ENCODE assay signal across 14 cellular contexts in the genomic region with DNA sequence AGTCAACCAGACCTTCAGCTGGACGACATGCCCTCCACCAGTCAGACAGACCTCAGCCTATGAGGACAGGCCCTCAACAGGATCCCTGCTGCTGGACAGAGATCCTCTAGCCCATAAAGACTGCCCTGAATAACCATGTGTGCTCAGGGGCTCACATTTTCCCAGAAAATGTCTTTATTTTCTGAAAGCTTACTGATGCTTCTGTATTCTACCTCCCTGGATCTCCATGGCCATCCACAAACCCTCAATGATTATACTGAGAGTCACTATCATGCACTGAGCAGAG. TPM values are rescaled to one million over a fixed set of nuclear protein-coding genes. Genes with fewer than 3 reads are reported as not detected.
DNase-seq lines count a peak whose midpoint lies in the region; ATAC-seq and TF ChIP-seq lines count a peak whose summit lies in the region.
"Had no signal": no experiment of that assay in that cellular context is flagged by ENCODE, and none has a peak within 500 bp of the region (broad histone marks: within the 10 kb centered on the region; RNA-seq: fewer than 3 reads in every experiment).

No MANE protein-coding gene starts in this region.

- H3K4me1 Mint-ChIP-seq in activated naive CD4-positive, alpha-beta T cell treated with anti-CD3 and anti-CD28 coated beads, Interleukin-2, amount 50 U/mL, for 24 hours = peaks cover 28% of the 10 kb centered on the region
- H3K4me1 Mint-ChIP-seq in HFFc6 (ENCODE audit: low read depth) = peaks cover 21% of the 10 kb centered on the region
- H3K4me1 Mint-ChIP-seq in chondrocyte (ENCODE audit: low read depth) = peaks cover 24% of the 10 kb centered on the region
- peaks cover 24% of the 10 kb centered on the region for H3K4me1 Mint-ChIP-seq in osteocyte (ENCODE audit: unreplicated experiment)
- peaks cover 27% of the 10 kb centered on the region for H3K4me1 Mint-ChIP-seq in stimulated activated memory B cell treated with anti-CD40 and anti-IgM and Interleukin-4, amounts not matched to agents 10 μg/mL and 1 μg/mL and 100 μg/mL, for 72 hours

- no peak for DNase-seq in activated naive CD4-positive, alpha-beta T cell treated with anti-CD3 and anti-CD28 coated beads, Interleukin-2, amount 50 U/mL, for 16 hours
- DNase-seq in HFFc6 (peak; percentile 20), chondrocyte (ENCODE audit: low spot score) (no peak), osteocyte (ENCODE audit: extremely low spot score, unreplicated experiment) (no peak), nucleus accumbens (lab: John Stamatoyannopoulos, UW) (no peak)
- DNase-seq: gastrocnemius medialis; lower lobe of right lung; NCI-H1436; PC-3; stimulated activated CD4-positive, alpha-beta T cell treated with anti-CD3 and anti-CD28 coated beads, Interleukin-4, amount 100 ng/mL, for 4 hours; WERI-Rb-1 had no signal

- H3K27ac Mint-ChIP-seq in activated naive CD4-positive, alpha-beta T cell treated with anti-CD3 and anti-CD28 coated beads, Interleukin-2, amount 50 U/mL, for 24 hours = no peak overlapping the region
- H3K27ac Mint-ChIP-seq in HFFc6 (no peak overlapping the region), chondrocyte (ENCODE audit: unreplicated experiment) (no peak overlapping the region), osteocyte (ENCODE audit: unreplicated experiment) (no peak overlapping the region)
- H3K27ac Mint-ChIP-seq in stimulated activated memory B cell treated with anti-CD40 and anti-IgM and Interleukin-4, amounts not matched to agents 10 μg/mL and 1 μg/mL and 100 μg/mL, for 72 hours = no peak overlapping the region

- TF ChIP-seq CTCF in HFFc6 (IDR thresholded peaks at IDR 0.05) (no peak), chondrocyte (IDR thresholded peaks at IDR 0.05) (no peak), osteocyte (IDR thresholded peaks at IDR 0.05) (no peak)

- no peak for ATAC-seq in stimulated activated memory B cell treated with anti-CD40 and anti-IgM and Interleukin-4, amounts not matched to agents 10 μg/mL and 1 μg/mL and 100 μg/mL, for 72 hours
- no peak for ATAC-seq in HG03095 (IDR thresholded peaks at IDR 0.05; ENCODE audit: unreplicated experiment)
- ATAC-seq: gastrocnemius medialis, lower lobe of right lung, PC-3 had no signal

- peaks cover 3% of the 10 kb centered on the region for H3K36me3 Mint-ChIP-seq in activated naive CD4-positive, alpha-beta T cell treated with anti-CD3 and anti-CD28 coated beads, Interleukin-2, amount 50 U/mL, for 24 hours
- H3K36me3 Mint-ChIP-seq in HFFc6 (ENCODE audit: low read depth) (no peaks in the 10 kb centered on the region), chondrocyte (ENCODE audit: low read depth) (no peaks in the 10 kb centered on the region), osteocyte (ENCODE audit: unreplicated experiment) (no peaks in the 10 kb centered on the region)
- peaks cover 6% of the 10 kb centered on the region for H3K36me3 Mint-ChIP-seq in stimulated activated memory B cell treated with anti-CD40 and anti-IgM and Interleukin-4, amounts not matched to agents 10 μg/mL and 1 μg/mL and 100 μg/mL, for 72 hours

- H3K27me3 Mint-ChIP-seq in activated naive CD4-positive, alpha-beta T cell treated with anti-CD3 and anti-CD28 coated beads, Interleukin-2, amount 50 U/mL, for 24 hours = no peaks in the 10 kb centered on the region
- no peaks in the 10 kb centered on the region; the same call in none of the 2 replicates for H3K27me3 Mint-ChIP-seq in HFFc6 (ENCODE audit: insufficient read depth)
- no peaks in the 10 kb centered on the region for H3K27me3 Mint-ChIP-seq in chondrocyte (ENCODE audit: low read depth)
- no peaks in the 10 kb centered on the region for H3K27me3 Mint-ChIP-seq in osteocyte (ENCODE audit: unreplicated experiment)
- H3K27me3 Mint-ChIP-seq in stimulated activated memory B cell treated with anti-CD40 and anti-IgM and Interleukin-4, amounts not matched to agents 10 μg/mL and 1 μg/mL and 100 μg/mL, for 72 hours = no peaks in the 10 kb centered on the region

- H3K4me3 Mint-ChIP-seq in activated naive CD4-positive, alpha-beta T cell treated with anti-CD3 and anti-CD28 coated beads, Interleukin-2, amount 50 U/mL, for 24 hours = peak overlapping the region; percentile 80
- peak overlapping the region; percentile 88; the same call in 1 of the 2 replicates for H3K4me3 Mint-ChIP-seq in HFFc6
- peak overlapping the region; percentile 11 for H3K4me3 Mint-ChIP-seq in chondrocyte (ENCODE audit: unreplicated experiment)
- peak overlapping the region; percentile 78 for H3K4me3 Mint-ChIP-seq in osteocyte (ENCODE audit: unreplicated experiment)
- H3K4me3 Mint-ChIP-seq in stimulated activated memory B cell treated with anti-CD40 and anti-IgM and Interleukin-4, amounts not matched to agents 10 μg/mL and 1 μg/mL and 100 μg/mL, for 72 hours = no peak overlapping the region

- no peaks in the 10 kb centered on the region for H3K9me3 Mint-ChIP-seq in activated naive CD4-positive, alpha-beta T cell treated with anti-CD3 and anti-CD28 coated beads, Interleukin-2, amount 50 U/mL, for 24 hours
- H3K9me3 Mint-ChIP-seq in HFFc6 (no peaks in the 10 kb centered on the region), chondrocyte (ENCODE audit: low read depth) (no peaks in the 10 kb centered on the region), osteocyte (ENCODE audit: unreplicated experiment) (no peaks in the 10 kb centered on the region)
- H3K9me3 Mint-ChIP-seq in stimulated activated memory B cell treated with anti-CD40 and anti-IgM and Interleukin-4, amounts not matched to agents 10 μg/mL and 1 μg/mL and 100 μg/mL, for 72 hours = no peaks in the 10 kb centered on the region

RNA-seq across cellular contexts. Expression of a gene that starts 1.8 kb away (rescaled TPM):
- total RNA-seq in HFFc6 (2021; fragmentation: NEBNext Ultra II Directional; extraction: Animal tissue kit (Norgen Biotek cat#: 25700)) = 10 to 100 TPM; 15.5 to 18.9 (median 17.5) TPM
- total RNA-seq in chondrocyte (24.0 to 31.9 TPM (median 26.0 TPM) in 3 replicates), osteocyte (30.2 and 31.5 TPM in 2 replicates)

RNA-seq across cellular contexts. Expression of a gene that starts 11.4 kb away (rescaled TPM):
- 100 to 1,000 TPM in 1 of 6 experiments, 10 to 100 TPM in 5; 79.9 to 103 (median 90.4) TPM for total RNA-seq in HFFc6 (2021; fragmentation: NEBNext Ultra II Directional; extraction: Animal tissue kit (Norgen Biotek cat#: 25700))
- total RNA-seq in chondrocyte = 43.5 to 50.1 TPM (median 48.4 TPM) in 3 replicates
- 46.4 and 48.5 TPM in 2 replicates for total RNA-seq in osteocyte
